ENCODE assay signal across 9 cellular contexts in genomic region chr3:195623168-195623565, GRCh38. TPM values are rescaled to one million over a fixed set of nuclear protein-coding genes. Genes with fewer than 3 reads are reported as not detected.
"Had no signal": no experiment of that assay in that cellular context is flagged by ENCODE, and none has a peak within 500 bp of the region (broad histone marks: within the 10 kb centered on the region; RNA-seq: fewer than 3 reads in every experiment).

No MANE protein-coding gene starts in this region.

RNA-seq across cellular contexts. Expression of gene APOD, which starts 39.4 kb away (rescaled TPM):
- total RNA-seq: activated CD4-positive, alpha-beta memory T cell treated with anti-CD3 and anti-CD28 coated beads, Interleukin-2, amount 10 ng/mL, durations not matched to agents 7 days and 5 days; activated CD4-positive, alpha-beta T cell treated with anti-CD3 and anti-CD28 coated beads for 36 hours; activated CD4-positive, alpha-beta T cell treated with anti-CD3 and anti-CD28 coated beads, Interleukin-2, amount 10 ng/mL, durations not matched to agents 7 days and 5 days; activated CD8-positive, alpha-beta memory T cell treated with anti-CD3 and anti-CD28 coated beads for 36 hours; activated naive CD8-positive, alpha-beta T cell treated with anti-CD3 and anti-CD28 coated beads, Interleukin-2, amount 10 ng/mL, durations not matched to agents 7 days and 5 days; cardiac muscle cell; T-helper 17 cell; T-helper 2 cell treated with Interferon-gamma antibody and Interleukin-4, amounts not matched to agents 100 ng/mL and 5 ng/mL, for 36 hours; WTC11 had no signal
